22 cellular contexts compared by ENCODE assay signal in the genomic region with DNA sequence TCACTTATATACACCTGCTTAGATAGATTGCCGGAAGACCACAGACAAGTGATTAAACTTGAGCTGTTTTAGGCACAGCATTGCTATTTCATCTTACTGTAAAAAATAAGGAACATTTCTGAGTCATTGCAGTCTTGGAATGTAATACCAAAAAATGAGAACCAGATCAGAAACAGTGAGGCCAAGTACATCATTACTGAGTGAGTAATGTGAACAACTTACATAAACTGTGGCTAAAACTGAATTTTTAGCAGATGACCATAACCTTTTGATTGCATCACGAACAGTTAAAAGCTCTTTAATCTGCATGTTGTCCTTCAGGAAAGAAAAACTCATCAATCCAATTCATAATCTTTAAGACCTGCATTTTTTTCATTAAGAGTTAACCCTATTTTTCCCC.
A peak's percentile ranks its signal among the peaks of the same experiment; 100 is the strongest.
DNase-seq lines count a peak whose midpoint lies in the region; ATAC-seq and TF ChIP-seq lines count a peak whose summit lies in the region.
"Had no signal": no experiment of that assay in that cellular context is flagged by ENCODE, and none has a peak within 500 bp of the region (broad histone marks: within the 10 kb centered on the region; RNA-seq: fewer than 3 reads in every experiment).

No MANE protein-coding gene starts in this region.

- ATAC-seq in left lung (peak; percentile 50), GM21723 (IDR thresholded peaks at IDR 0.05; ENCODE audit: unreplicated experiment) (no peak), WTC11 (no peak)
- ATAC-seq: effector memory CD8-positive, alpha-beta T cell; K562; right lobe of liver had no signal

- H3K79me2 ChIP-seq in ACC112 (ENCODE audit: control insufficient read depth, insufficient read depth, low read length, unreplicated experiment): no peaks in the 10 kb centered on the region

- H2AFZ ChIP-seq in ACC112 (ENCODE audit: low read length, unreplicated experiment): no peak overlapping the region
- H2AFZ ChIP-seq: neural progenitor cell had no signal

- peak overlapping the region; percentile 18 for H3K27ac ChIP-seq in ACC112 (ENCODE audit: low read depth, low read length)
- H3K27ac ChIP-seq in left lung: no peak overlapping the region
- no peak overlapping the region for H3K27ac ChIP-seq in prostate gland
- H3K27ac ChIP-seq: neural progenitor cell, right lobe of liver, thyroid gland had no signal

- CTCF ChIA-PET in WTC11 (lab: Charles Lee): no interaction called here

- TF ChIP-seq CTCF in HFFc6 (IDR thresholded peaks at IDR 0.05): no peak
- TF ChIP-seq CTCF in left lung (IDR thresholded peaks at IDR 0.05): no peak
- TF ChIP-seq CTCF in prostate gland (IDR thresholded peaks at IDR 0.05): no peak
- TF ChIP-seq CTCF in GM10266 (IDR thresholded peaks at IDR 0.05; ENCODE audit: control insufficient read depth, insufficient read depth, low read depth, missing control alignments): no peak
- no peak for TF ChIP-seq CTCF in WTC11 (IDR thresholded peaks at IDR 0.05)

- H3K36me3 Mint-ChIP-seq in HFFc6 (ENCODE audit: low read depth) (no peaks in the 10 kb centered on the region), WTC11 (no peaks in the 10 kb centered on the region)
- H3K36me3 Mint-ChIP-seq: activated naive CD4-positive, alpha-beta T cell treated with anti-CD3 and anti-CD28 coated beads, Interleukin-2, amount 10 ng/mL, durations not matched to agents 7 days and 5 days; memory B cell; neural progenitor cell had no signal

- H3K27me3 Mint-ChIP-seq in HFFc6 (ENCODE audit: insufficient read depth) (no peaks in the 10 kb centered on the region), WTC11 (ENCODE audit: low read depth) (no peaks in the 10 kb centered on the region)
- H3K27me3 Mint-ChIP-seq: activated naive CD4-positive, alpha-beta T cell treated with anti-CD3 and anti-CD28 coated beads, Interleukin-2, amount 10 ng/mL, durations not matched to agents 7 days and 5 days; effector memory CD8-positive, alpha-beta T cell; memory B cell had no signal

- no peaks in the 10 kb centered on the region for H3K4me1 Mint-ChIP-seq in HFFc6 (ENCODE audit: low read depth)
- H3K4me1 Mint-ChIP-seq in WTC11: no peaks in the 10 kb centered on the region
- H3K4me1 Mint-ChIP-seq: activated naive CD4-positive, alpha-beta T cell treated with anti-CD3 and anti-CD28 coated beads, Interleukin-2, amount 10 ng/mL, durations not matched to agents 7 days and 5 days; memory B cell; neural progenitor cell had no signal

- H3K36me3 ChIP-seq in ACC112 (ENCODE audit: insufficient read depth, low read length): no peaks in the 10 kb centered on the region
- H3K36me3 ChIP-seq in left lung: no peaks in the 10 kb centered on the region
- H3K36me3 ChIP-seq in prostate gland: no peaks in the 10 kb centered on the region
- H3K36me3 ChIP-seq: neural progenitor cell, right lobe of liver, thyroid gland had no signal

- H3K27me3 ChIP-seq in ACC112 (ENCODE audit: insufficient read depth, low read length): no peaks in the 10 kb centered on the region
- H3K27me3 ChIP-seq in left lung: no peaks in the 10 kb centered on the region
- no peaks in the 10 kb centered on the region for H3K27me3 ChIP-seq in prostate gland (replicated peaks; ENCODE audit: insufficient read depth)
- H3K27me3 ChIP-seq: neural progenitor cell, right lobe of liver, thyroid gland had no signal

- H3K9me3 ChIP-seq in left lung: no peaks in the 10 kb centered on the region
- H3K9me3 ChIP-seq in prostate gland: no peaks in the 10 kb centered on the region
- H3K9me3 ChIP-seq: Caco-2, right lobe of liver, thyroid gland had no signal

- H3K4me3 Mint-ChIP-seq in HFFc6 (no peak overlapping the region), WTC11 (no peak overlapping the region)
- H3K4me3 Mint-ChIP-seq: activated naive CD4-positive, alpha-beta T cell treated with anti-CD3 and anti-CD28 coated beads, Interleukin-2, amount 10 ng/mL, durations not matched to agents 7 days and 5 days; effector memory CD8-positive, alpha-beta T cell; memory B cell; neural progenitor cell had no signal

- H3K27ac Mint-ChIP-seq in HFFc6: no peak overlapping the region
- no peak overlapping the region for H3K27ac Mint-ChIP-seq in WTC11
- H3K27ac Mint-ChIP-seq: activated naive CD4-positive, alpha-beta T cell treated with anti-CD3 and anti-CD28 coated beads, Interleukin-2, amount 10 ng/mL, durations not matched to agents 7 days and 5 days; effector memory CD8-positive, alpha-beta T cell; memory B cell; neural progenitor cell had no signal

- H3K4me1 ChIP-seq in ACC112 (ENCODE audit: control insufficient read depth, insufficient read depth, low read length, unreplicated experiment) (peaks cover 5% of the 10 kb centered on the region), left lung (no peaks in the 10 kb centered on the region), prostate gland (replicated peaks) (no peaks in the 10 kb centered on the region)
- H3K4me1 ChIP-seq: Caco-2, neural progenitor cell, right lobe of liver, thyroid gland had no signal

- H3K9me3 Mint-ChIP-seq in HFFc6: no peaks in the 10 kb centered on the region; the same call in 1 of the 2 replicates
- H3K9me3 Mint-ChIP-seq in WTC11: no peaks in the 10 kb centered on the region
- H3K9me3 Mint-ChIP-seq: activated naive CD4-positive, alpha-beta T cell treated with anti-CD3 and anti-CD28 coated beads, Interleukin-2, amount 10 ng/mL, durations not matched to agents 7 days and 5 days; neural progenitor cell had no signal

- no peak overlapping the region for H3K4me3 ChIP-seq in ACC112 (ENCODE audit: low read depth, low read length)
- H3K4me3 ChIP-seq in left lung: no peak overlapping the region
- H3K4me3 ChIP-seq in prostate gland: no peak overlapping the region
- H3K4me3 ChIP-seq: K562, neural progenitor cell, right lobe of liver, thyroid gland had no signal

- DNase-seq in HFFc6: peak; percentile 58
- peak; percentile 37 for DNase-seq in astrocyte of the hippocampus (ENCODE audit: low read depth, low spot score)
- no peak for DNase-seq in left lung
- DNase-seq in prostate gland (ENCODE audit: low spot score): no peak
- no peak for DNase-seq in GM10266 (ENCODE audit: extremely low spot score)
- DNase-seq in WTC11 (ENCODE audit: low spot score): no peak
- DNase-seq: activated CD4-positive, alpha-beta T cell treated with anti-CD3 and anti-CD28 coated beads for 1 hour; activated CD8-positive, alpha-beta memory T cell treated with anti-CD3 and anti-CD28 coated beads, Interleukin-2, amount 50 U/mL, for 4 hours; activated naive CD4-positive, alpha-beta T cell treated with anti-CD3 and anti-CD28 coated beads, Interleukin-2, amount 10 ng/mL, durations not matched to agents 7 days and 5 days; Caco-2; effector memory CD8-positive, alpha-beta T cell; glutamatergic neuron; NCI-H446; right lobe of liver; stimulated activated CD4-positive, alpha-beta T cell treated with anti-CD3 and anti-CD28 coated beads, Interleukin-4, amount 100 ng/mL, for 1 hour; stimulated activated CD8-positive, alpha-beta memory T cell treated with anti-CD3 and anti-CD28 coated beads, Interleukin-4, amount 100 ng/mL, for 48 hours; thyroid gland had no signal

- TF ChIP-seq POLR2A in prostate gland (IDR thresholded peaks at IDR 0.05): no peak

- intact Hi-C loops in left lung (cut with DNase I) (loop anchor here in 1 of 2 donors (10.0 kb wide), 1 partner anchor 219 kb away; no protein-coding TSS in a partner anchor), prostate gland (cut with DNase I) (no loop called here)

- WGBS in prostate gland: 57% methylated on average over 2 of the region's 2 CpGs

- POLR2A ChIA-PET in WTC11 (lab: Charles Lee): no interaction called here

TF ChIP-seq in WTC11, 78 proteins besides CTCF, POLR2A, EP300 and RAD21 (continues in another document):
- TF ChIP-seq, protein P1, sequence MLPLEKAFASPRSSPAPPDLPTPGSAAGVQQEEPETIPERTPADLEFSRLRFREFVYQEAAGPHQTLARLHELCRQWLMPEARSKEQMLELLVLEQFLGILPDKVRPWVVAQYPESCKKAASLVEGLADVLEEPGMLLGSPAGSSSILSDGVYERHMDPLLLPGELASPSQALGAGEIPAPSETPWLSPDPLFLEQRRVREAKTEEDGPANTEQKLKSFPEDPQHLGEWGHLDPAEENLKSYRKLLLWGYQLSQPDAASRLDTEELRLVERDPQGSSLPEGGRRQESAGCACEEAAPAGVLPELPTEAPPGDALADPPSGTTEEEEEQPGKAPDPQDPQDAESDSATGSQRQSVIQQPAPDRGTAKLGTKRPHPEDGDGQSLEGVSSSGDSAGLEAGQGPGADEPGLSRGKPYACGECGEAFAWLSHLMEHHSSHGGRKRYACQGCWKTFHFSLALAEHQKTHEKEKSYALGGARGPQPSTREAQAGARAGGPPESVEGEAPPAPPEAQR (CRISPR knock-in tag; IDR thresholded peaks at IDR 0.05): no peak
- TF ChIP-seq, protein P2, sequence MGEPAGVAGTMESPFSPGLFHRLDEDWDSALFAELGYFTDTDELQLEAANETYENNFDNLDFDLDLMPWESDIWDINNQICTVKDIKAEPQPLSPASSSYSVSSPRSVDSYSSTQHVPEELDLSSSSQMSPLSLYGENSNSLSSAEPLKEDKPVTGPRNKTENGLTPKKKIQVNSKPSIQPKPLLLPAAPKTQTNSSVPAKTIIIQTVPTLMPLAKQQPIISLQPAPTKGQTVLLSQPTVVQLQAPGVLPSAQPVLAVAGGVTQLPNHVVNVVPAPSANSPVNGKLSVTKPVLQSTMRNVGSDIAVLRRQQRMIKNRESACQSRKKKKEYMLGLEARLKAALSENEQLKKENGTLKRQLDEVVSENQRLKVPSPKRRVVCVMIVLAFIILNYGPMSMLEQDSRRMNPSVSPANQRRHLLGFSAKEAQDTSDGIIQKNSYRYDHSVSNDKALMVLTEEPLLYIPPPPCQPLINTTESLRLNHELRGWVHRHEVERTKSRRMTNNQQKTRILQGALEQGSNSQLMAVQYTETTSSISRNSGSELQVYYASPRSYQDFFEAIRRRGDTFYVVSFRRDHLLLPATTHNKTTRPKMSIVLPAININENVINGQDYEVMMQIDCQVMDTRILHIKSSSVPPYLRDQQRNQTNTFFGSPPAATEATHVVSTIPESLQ (CRISPR knock-in tag; IDR thresholded peaks at IDR 0.05): no peak
- TF ChIP-seq TCF7 (CRISPR knock-in tag; IDR thresholded peaks at IDR 0.05; ENCODE audit: low read depth): no peak
- TF ChIP-seq, protein P3, sequence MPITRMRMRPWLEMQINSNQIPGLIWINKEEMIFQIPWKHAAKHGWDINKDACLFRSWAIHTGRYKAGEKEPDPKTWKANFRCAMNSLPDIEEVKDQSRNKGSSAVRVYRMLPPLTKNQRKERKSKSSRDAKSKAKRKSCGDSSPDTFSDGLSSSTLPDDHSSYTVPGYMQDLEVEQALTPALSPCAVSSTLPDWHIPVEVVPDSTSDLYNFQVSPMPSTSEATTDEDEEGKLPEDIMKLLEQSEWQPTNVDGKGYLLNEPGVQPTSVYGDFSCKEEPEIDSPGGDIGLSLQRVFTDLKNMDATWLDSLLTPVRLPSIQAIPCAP (CRISPR knock-in tag; IDR thresholded peaks at IDR 0.05): no peak

Comparison
In these comparisons a context has a peak if more than half of its experiments do, and no peak if none do; other contexts are left out.
1. DNase-seq: peak in HFFc6 (single experiment) and astrocyte of the hippocampus (single experiment); none in left lung (0 of 2), prostate gland (single experiment), GM10266 (single experiment) and WTC11 (single experiment).